17 cellular contexts compared by ENCODE assay signal in genomic region chrX:56033495-56034180, GRCh38.
DNase-seq lines count a peak whose midpoint lies in the region; ATAC-seq, FAIRE-seq and TF ChIP-seq lines count a peak whose summit lies in the region.
"Had no signal": no experiment of that assay in that cellular context is flagged by ENCODE, and none has a peak within 500 bp of the region (broad histone marks: within the 10 kb centered on the region; RNA-seq: fewer than 3 reads in every experiment).

No MANE protein-coding gene starts in this region.

- intact Hi-C loops in activated CD4-positive, alpha-beta memory T cell treated with anti-CD3 and anti-CD28 coated beads for 36 hours (cut with micrococcal nuclease), result no loop called here
- intact Hi-C loops in adrenal gland (cut with DNase I), result no loop called here

- peaks cover 19% of the 10 kb centered on the region for H3K9me3 Mint-ChIP-seq in WTC11
- peaks cover 0 to 33% (median 6%) of the 10 kb centered on the region in 7 donors for H3K9me3 Mint-ChIP-seq in naive B cell
- peaks cover 13% of the 10 kb centered on the region for H3K9me3 Mint-ChIP-seq in activated CD4-positive, alpha-beta memory T cell treated with anti-CD3 and anti-CD28 coated beads for 36 hours

- CTCF ChIA-PET in WTC11 (lab: Charles Lee), result no interaction called here
- CTCF ChIA-PET in activated CD4-positive, alpha-beta memory T cell treated with anti-CD3 and anti-CD28 coated beads for 36 hours (lab: Charles Lee), result no interaction called here

- peaks cover 11% of the 10 kb centered on the region for H3K36me3 Mint-ChIP-seq in WTC11
- H3K36me3 Mint-ChIP-seq in naive B cell, result no peaks in the 10 kb centered on the region
- H3K36me3 Mint-ChIP-seq in activated CD4-positive, alpha-beta memory T cell treated with anti-CD3 and anti-CD28 coated beads for 36 hours, result no peaks in the 10 kb centered on the region

- no peak for TF ChIP-seq EP300 in upper lobe of left lung (IDR thresholded peaks at IDR 0.05)

- H3K27ac Mint-ChIP-seq in WTC11, result peak overlapping the region; percentile 68
- peak overlapping the region in 1 of 6 donors; percentile 24 for H3K27ac Mint-ChIP-seq in naive B cell
- H3K27ac Mint-ChIP-seq in activated CD4-positive, alpha-beta memory T cell treated with anti-CD3 and anti-CD28 coated beads for 36 hours, result no peak overlapping the region
- H3K27ac Mint-ChIP-seq: CD8-positive, alpha-beta T cell had no signal

- peaks cover 23% of the 10 kb centered on the region for H3K4me1 Mint-ChIP-seq in WTC11
- peaks cover 0 to 21% (median 15%) of the 10 kb centered on the region in 3 donors for H3K4me1 Mint-ChIP-seq in naive B cell
- no peaks in the 10 kb centered on the region for H3K4me1 Mint-ChIP-seq in activated CD4-positive, alpha-beta memory T cell treated with anti-CD3 and anti-CD28 coated beads for 36 hours (ENCODE audit: low read depth)

- H3K9me3 ChIP-seq in upper lobe of left lung (peaks cover 0 to 13% (median 5%) of the 10 kb centered on the region in 4 donors), adrenal gland (replicated peaks in 1 of 3) (no peaks in the 10 kb centered on the region)

- POLR2A ChIA-PET in WTC11 (lab: Charles Lee), result no interaction called here
- POLR2A ChIA-PET in activated CD4-positive, alpha-beta memory T cell treated with anti-CD3 and anti-CD28 coated beads for 36 hours (lab: Charles Lee), result no interaction called here

- peak; percentile 31 for FAIRE-seq in GM18507 (lab: Jason Lieb, UNC)
- FAIRE-seq: H54 had no signal

- H3K27me3 Mint-ChIP-seq in WTC11 (ENCODE audit: low read depth) (no peaks in the 10 kb centered on the region), naive B cell (no peaks in the 10 kb centered on the region)
- no peaks in the 10 kb centered on the region for H3K27me3 Mint-ChIP-seq in activated CD4-positive, alpha-beta memory T cell treated with anti-CD3 and anti-CD28 coated beads for 36 hours

- DNase-seq in GM18507 (ENCODE audit: extremely low spot score, insufficient read length, low read depth) (no peak), WTC11 (ENCODE audit: low spot score) (no peak), germinal center (ENCODE audit: low spot score) (peak; percentile 2), naive B cell (peak; percentile 25), upper lobe of left lung (no peak), adrenal gland (no peak)
- no peak for DNase-seq in activated CD4-positive, alpha-beta memory T cell treated with anti-CD3 and anti-CD28 coated beads for 36 hours
- no peak for DNase-seq in effector CD4-positive, alpha-beta T cell
- DNase-seq: 8988T; Calu3; CD8-positive, alpha-beta T cell; DMS79 treated with DMSO at 0.1 percent for 48 hours; GF-D8; GM23248; HCEC 1CT had no signal

- no peak for TF ChIP-seq POLR2A in upper lobe of left lung (IDR thresholded peaks at IDR 0.05)
- TF ChIP-seq POLR2A in adrenal gland (IDR thresholded peaks at IDR 0.05), result no peak

- H3K27ac ChIP-seq in upper lobe of left lung (no peak overlapping the region), adrenal gland (no peak overlapping the region)
- H3K27ac ChIP-seq: BLaER1 treated with 17β-estradiol and CSF1 and Interleukin-3, amounts not matched to agents 10 nM and 100 nM; GM23248 had no signal

- H3K4me3 ChIP-seq in upper lobe of left lung, result no peak overlapping the region
- no peak overlapping the region for H3K4me3 ChIP-seq in adrenal gland
- H3K4me3 ChIP-seq: BLaER1 treated with 17β-estradiol and CSF1 and Interleukin-3, amounts not matched to agents 10 nM and 100 nM; GM23248 had no signal

- H3K27me3 ChIP-seq in upper lobe of left lung (no peaks in the 10 kb centered on the region), adrenal gland (no peaks in the 10 kb centered on the region)

- ATAC-seq in WTC11 (no peak), naive B cell (ENCODE audit: low read depth in 2 of 2) (peak; percentile 78 to 88), upper lobe of left lung (ENCODE audit: low FRiP score in 2 of 2) (no peak)
- ATAC-seq: CD8-positive, alpha-beta T cell had no signal

- H3K4me3 Mint-ChIP-seq in WTC11 (no peak overlapping the region), naive B cell (peak overlapping the region in 1 of 8 donors; percentile 21)
- no peak overlapping the region for H3K4me3 Mint-ChIP-seq in activated CD4-positive, alpha-beta memory T cell treated with anti-CD3 and anti-CD28 coated beads for 36 hours
- H3K4me3 Mint-ChIP-seq: CD8-positive, alpha-beta T cell had no signal

- no peaks in the 10 kb centered on the region for H3K4me1 ChIP-seq in upper lobe of left lung
- no peaks in the 10 kb centered on the region for H3K4me1 ChIP-seq in adrenal gland (replicated peaks in 1 of 2)
- H3K4me1 ChIP-seq: BLaER1 treated with 17β-estradiol and CSF1 and Interleukin-3, amounts not matched to agents 10 nM and 100 nM had no signal

- WGBS in upper lobe of left lung, 2 donors, result 48 to 73% methylated on average over 2 of the region's 2 CpGs
- WGBS in adrenal gland, 4 donors, result 56 to 76% (median 64%) methylated on average over 2 of the region's 2 CpGs

- TF ChIP-seq CTCF in WTC11 (IDR thresholded peaks at IDR 0.05), result no peak
- TF ChIP-seq CTCF in upper lobe of left lung (IDR thresholded peaks at IDR 0.05), result no peak
- TF ChIP-seq CTCF in adrenal gland (IDR thresholded peaks at IDR 0.05), result no peak

- H3K36me3 ChIP-seq in upper lobe of left lung (no peaks in the 10 kb centered on the region), adrenal gland (replicated peaks in 1 of 2) (no peaks in the 10 kb centered on the region)
- H3K36me3 ChIP-seq: BLaER1 treated with 17β-estradiol and CSF1 and Interleukin-3, amounts not matched to agents 10 nM and 100 nM had no signal

TF ChIP-seq in WTC11, 78 proteins besides CTCF, POLR2A, EP300 and RAD21 (continues in another document):
- no peak for TF ChIP-seq TP53 (CRISPR knock-in tag; IDR thresholded peaks at IDR 0.05)
- TF ChIP-seq MLX (CRISPR knock-in tag; IDR thresholded peaks at IDR 0.05), result no peak
- TF ChIP-seq ZNF138 (CRISPR knock-in tag; conservative IDR thresholded peaks at IDR 0.05), result no peak
- TF ChIP-seq SMAD4 (CRISPR knock-in tag; IDR thresholded peaks at IDR 0.05), result no peak
- TF ChIP-seq, protein P1, sequence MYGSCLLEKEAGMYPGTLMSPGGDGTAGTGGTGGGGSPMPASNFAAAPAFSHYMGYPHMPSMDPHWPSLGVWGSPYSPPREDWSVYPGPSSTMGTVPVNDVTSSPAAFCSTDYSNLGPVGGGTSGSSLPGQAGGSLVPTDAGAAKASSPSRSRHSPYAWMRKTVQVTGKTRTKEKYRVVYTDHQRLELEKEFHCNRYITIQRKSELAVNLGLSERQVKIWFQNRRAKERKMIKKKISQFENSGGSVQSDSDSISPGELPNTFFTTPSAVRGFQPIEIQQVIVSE (CRISPR knock-in tag; IDR thresholded peaks at IDR 0.05; ENCODE audit: borderline replicate concordance), result no peak
- TF ChIP-seq STAT6 (CRISPR knock-in tag; conservative IDR thresholded peaks at IDR 0.05; ENCODE audit: low read depth), result no peak
- TF ChIP-seq FOXK1 (CRISPR knock-in tag; IDR thresholded peaks at IDR 0.05), result no peak
- no peak for TF ChIP-seq RORB (CRISPR knock-in tag; IDR thresholded peaks at IDR 0.05)
- TF ChIP-seq, protein P2, sequence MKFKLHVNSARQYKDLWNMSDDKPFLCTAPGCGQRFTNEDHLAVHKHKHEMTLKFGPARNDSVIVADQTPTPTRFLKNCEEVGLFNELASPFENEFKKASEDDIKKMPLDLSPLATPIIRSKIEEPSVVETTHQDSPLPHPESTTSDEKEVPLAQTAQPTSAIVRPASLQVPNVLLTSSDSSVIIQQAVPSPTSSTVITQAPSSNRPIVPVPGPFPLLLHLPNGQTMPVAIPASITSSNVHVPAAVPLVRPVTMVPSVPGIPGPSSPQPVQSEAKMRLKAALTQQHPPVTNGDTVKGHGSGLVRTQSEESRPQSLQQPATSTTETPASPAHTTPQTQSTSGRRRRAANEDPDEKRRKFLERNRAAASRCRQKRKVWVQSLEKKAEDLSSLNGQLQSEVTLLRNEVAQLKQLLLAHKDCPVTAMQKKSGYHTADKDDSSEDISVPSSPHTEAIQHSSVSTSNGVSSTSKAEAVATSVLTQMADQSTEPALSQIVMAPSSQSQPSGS (CRISPR knock-in tag; IDR thresholded peaks at IDR 0.05; ENCODE audit: borderline replicate concordance, low read depth), result no peak

Comparison
In these comparisons a context has a peak if more than half of its experiments do, and no peak if none do; other contexts are left out.
1. DNase-seq: peak in germinal center (single experiment) and naive B cell (single experiment); none in GM18507 (single experiment), WTC11 (single experiment), upper lobe of left lung (0 of 2), activated CD4-positive, alpha-beta memory T cell treated with anti-CD3 and anti-CD28 coated beads for 36 hours (single experiment), effector CD4-positive, alpha-beta T cell (single experiment) and adrenal gland (0 of 7).
2. ATAC-seq: peak in naive B cell (2 of 2); none in WTC11 (single experiment) and upper lobe of left lung (0 of 2).